ENCODE assay signal across 21 cellular contexts in the genomic region with DNA sequence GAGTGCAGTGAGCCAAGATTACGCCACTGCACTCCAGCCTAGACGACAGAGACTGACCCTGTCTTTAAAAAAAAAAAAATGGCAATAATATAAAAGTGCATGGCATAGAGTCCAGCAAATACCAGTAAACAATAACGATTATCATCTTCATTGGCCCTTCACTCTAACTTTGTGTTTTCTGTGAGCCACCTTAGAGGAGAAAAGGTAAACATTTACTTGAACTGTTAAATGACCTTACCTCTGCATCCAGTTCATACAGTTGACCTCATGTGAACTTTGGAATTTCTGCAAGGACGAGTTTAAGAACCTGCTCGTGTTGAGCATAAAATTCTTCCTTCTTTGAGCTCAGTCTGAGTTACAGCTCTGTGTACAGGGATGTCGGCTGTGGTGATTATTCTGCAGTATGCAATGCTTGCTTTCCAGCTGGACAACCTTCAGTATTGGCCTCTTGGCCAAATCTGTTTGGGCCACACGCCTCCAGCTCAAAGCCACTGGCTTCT. TPM values are rescaled to one million over a fixed set of nuclear protein-coding genes. Genes with fewer than 3 reads are reported as not detected.
DNase-seq lines count a peak whose midpoint lies in the region; ATAC-seq and TF ChIP-seq lines count a peak whose summit lies in the region.
"Had no signal": no experiment of that assay in that cellular context is flagged by ENCODE, and none has a peak within 500 bp of the region (broad histone marks: within the 10 kb centered on the region; RNA-seq: fewer than 3 reads in every experiment).

No MANE protein-coding gene starts in this region.

- H3K4me1 ChIP-seq in IMR-90 (ENCODE audit: control insufficient read depth, insufficient read depth, low read length): peaks cover 16% of the 10 kb centered on the region
- peaks cover 5% of the 10 kb centered on the region for H3K4me1 ChIP-seq in fibroblast of lung (ENCODE audit: control insufficient read depth, extremely low read depth, insufficient read depth, low read length)
- peaks cover 5 to 42% (median 35%) of the 10 kb centered on the region in 4 donors for H3K4me1 ChIP-seq in liver (ENCODE audit: control insufficient read depth in 4 of 4, insufficient read depth in 4 of 4, low read length in 3 of 4)
- peaks cover 26 to 57% (median 44%) of the 10 kb centered on the region in 4 donors for H3K4me1 ChIP-seq in stomach

- H3K9me3 ChIP-seq in IMR-90 (ENCODE audit: control insufficient read depth, insufficient read depth, low read length) (no peaks in the 10 kb centered on the region), fibroblast of lung (ENCODE audit: control insufficient read depth, insufficient read depth, low read depth, low read length) (no peaks in the 10 kb centered on the region), liver (ENCODE audit: control insufficient read depth in 4 of 4, low read length in 3 of 4) (no peaks in the 10 kb centered on the region), stomach (no peaks in the 10 kb centered on the region)
- H3K9me3 ChIP-seq: mucosa of descending colon had no signal

- BruUV-seq in IMR-90 (replicated peaks; lab: Mats Ljungman, UMichigan): no TSS peak

- H4K5ac ChIP-seq in IMR-90 (ENCODE audit: low read depth, low read length): no peak overlapping the region

- H2BK15ac ChIP-seq in IMR-90 (ENCODE audit: low read depth, low read length): no peak overlapping the region

- in situ Hi-C loops in IMR-90 (cut with MboI; ENCODE audit: low sequenced_read_pairs): loop anchor here (25.0 kb wide), 1 partner anchor 502 kb away; no protein-coding TSS in a partner anchor

- TF ChIP-seq CTCF in IMR-90 (conservative IDR thresholded peaks at IDR 0.05; ENCODE audit: low read depth, low read length) (no peak), fibroblast of lung (conservative IDR thresholded peaks at IDR 0.05 in 1 of 2, IDR thresholded peaks at IDR 0.05 in 1 of 2; ENCODE audit: low read depth in 1 of 2, low read length in 2 of 2) (no peak), liver (IDR thresholded peaks at IDR 0.05; ENCODE audit: low read depth, low read length, missing input control) (no peak), stomach (IDR thresholded peaks at IDR 0.05) (no peak), CD14-positive monocyte (IDR thresholded peaks at IDR 0.05) (no peak)

- no peak overlapping the region for H2BK5ac ChIP-seq in IMR-90 (ENCODE audit: low read depth, low read length, poor library complexity, severe bottlenecking)

- H3K79me1 ChIP-seq in IMR-90 (ENCODE audit: low read depth in 1 of 2, low read length in 2 of 2): peaks cover 14 to 36% of the 10 kb centered on the region in 2 experiments

- H3K4me1 Mint-ChIP-seq in CD14-positive monocyte: peaks cover 26% of the 10 kb centered on the region

- no peak overlapping the region for H4K91ac ChIP-seq in IMR-90 (ENCODE audit: insufficient read depth, low read depth, low read length)

- H3K27ac ChIP-seq in IMR-90 (ENCODE audit: insufficient read depth, low read length) (no peak overlapping the region), fibroblast of lung (ENCODE audit: insufficient read depth, low read length) (no peak overlapping the region), liver (ENCODE audit: low read depth in 1 of 2, low read length in 2 of 2) (peak overlapping the region in 1 of 2 donors; percentile 30), stomach (peak overlapping the region in 4 of 5 donors; percentile 16 to 84 (median 38))

- H3K27ac Mint-ChIP-seq in CD14-positive monocyte: peak overlapping the region in 2 of 7 donors; percentile 40 to 74

- DNase-seq in IMR-90: peak; percentile 43
- DNase-seq in fibroblast of lung (ENCODE audit: low read depth in 2 of 2): peak; percentile 29 to 52
- DNase-seq in stomach: no peak
- no peak for DNase-seq in CD14-positive monocyte (ENCODE audit: low spot score)
- DNase-seq: activated CD4-positive, CD25-positive, alpha-beta regulatory T cell treated with anti-CD3 and anti-CD28 coated beads, Interleukin-2, amount 50 U/mL, for 72 hours; activated CD8-positive, alpha-beta memory T cell treated with anti-CD3 and anti-CD28 coated beads for 24 hours; AML-193; mucosa of descending colon; NCI-H1105 treated with DMSO at 0.1 percent for 48 hours; NCI-H526 treated with DMSO at 0.1 percent for 48 hours; nucleus accumbens; small intestine; stimulated activated CD4-positive, alpha-beta T cell treated with anti-CD3 and anti-CD28 coated beads, Interleukin-4, amount 100 ng/mL, for 24 hours; T-helper 9 cell had no signal

- no peak for TF ChIP-seq EP300 in stomach (IDR thresholded peaks at IDR 0.05)

- H3K36me3 ChIP-seq in IMR-90 (ENCODE audit: control insufficient read depth, insufficient read depth, low read length) (peaks cover 2% of the 10 kb centered on the region; the same call in 1 of the 2 replicates), fibroblast of lung (ENCODE audit: control insufficient read depth, insufficient read depth, low read length) (no peaks in the 10 kb centered on the region), liver (ENCODE audit: control insufficient read depth in 4 of 4, insufficient read depth in 3 of 4, low read depth in 1 of 4, low read length in 3 of 4) (peaks cover 4 to 49% (median 29%) of the 10 kb centered on the region in 4 donors), stomach (peaks cover 0 to 44% (median 20%) of the 10 kb centered on the region in 4 donors)

- H3K4me2 ChIP-seq in IMR-90 (ENCODE audit: low read depth, low read length) (no peak overlapping the region), fibroblast of lung (ENCODE audit: extremely low read depth, insufficient read depth, low read length) (no peak overlapping the region)

- POLR2A ChIA-PET in IMR-90 (lab: Charles Lee; ENCODE audit: unreplicated experiment): no interaction called here

- H3K4me3 ChIP-seq in IMR-90 (ENCODE audit: insufficient read depth, low read depth, low read length) (no peak overlapping the region), fibroblast of lung (replicated peaks in 1 of 4; ENCODE audit: control extremely low read depth in 1 of 4, insufficient read depth in 1 of 4, low read depth in 3 of 4, low read length in 4 of 4) (no peak overlapping the region), liver (ENCODE audit: low read depth in 1 of 3, low read length in 3 of 3) (no peak overlapping the region), stomach (no peak overlapping the region)
- H3K4me3 ChIP-seq: mucosa of descending colon had no signal

- no peak overlapping the region for H3K56ac ChIP-seq in IMR-90 (ENCODE audit: extremely low read depth, insufficient read depth, low read length)

- dilution Hi-C loops in IMR-90 (cut with HindIII; ENCODE audit: low sequenced_read_pairs, unreplicated experiment): no loop called here

- H3K9ac ChIP-seq in IMR-90 (ENCODE audit: low read depth, low read length) (no peak overlapping the region), fibroblast of lung (ENCODE audit: insufficient read depth, low read length) (no peak overlapping the region), liver (ENCODE audit: low read depth in 1 of 2, low read length in 2 of 2) (no peak overlapping the region)

- intact Hi-C loops in IMR-90 (cut with micrococcal nuclease): no loop called here
- intact Hi-C loops in stomach (cut with DNase I; ENCODE audit: low total_unique reads): no loop called here
- intact Hi-C loops in CD14-positive monocyte (cut with micrococcal nuclease): loop anchor here (5.0 kb wide), 2 partner anchors 32 to 37 kb away; no protein-coding TSS in a partner anchor

- H3K9me3 Mint-ChIP-seq in CD14-positive monocyte: no peaks in the 10 kb centered on the region

- H3K23ac ChIP-seq in IMR-90 (ENCODE audit: low read depth, low read length): no peak overlapping the region

- 0 out of 2 replicates have a peak overlapping the region, but pooled peaks have one; percentile 14 for H3K14ac ChIP-seq in IMR-90 (replicated peaks; ENCODE audit: low read depth, low read length)

- H3K18ac ChIP-seq in IMR-90 (ENCODE audit: low read depth, low read length): no peak overlapping the region

- 0 out of 2 replicates have a peak overlapping the region, but pooled peaks have one; percentile 1 for H2BK120ac ChIP-seq in IMR-90 (ENCODE audit: low read depth, low read length)

- H3K4ac ChIP-seq in IMR-90 (ENCODE audit: low read depth, low read length): no peak overlapping the region

- ATAC-seq in IMR-90 (ENCODE audit: low read depth): peak; percentile 83
- ATAC-seq in GM21423 (IDR thresholded peaks at IDR 0.05; ENCODE audit: unreplicated experiment): no peak
- ATAC-seq in GM19395 (IDR thresholded peaks at IDR 0.05; ENCODE audit: unreplicated experiment): no peak
- ATAC-seq: mucosa of descending colon had no signal

- H3K27me3 Mint-ChIP-seq in CD14-positive monocyte (ENCODE audit: low read depth in 3 of 3): peaks cover 0 to 2% (median 0%) of the 10 kb centered on the region in 3 donors

- no peak overlapping the region for H3K4me3 Mint-ChIP-seq in CD14-positive monocyte

- no peak overlapping the region; the same call in 1 of the 2 replicates for H2AK5ac ChIP-seq in IMR-90 (ENCODE audit: low read depth, low read length)

- CTCF ChIA-PET in IMR-90 (lab: Yijun Ruan, JAX): interaction anchor here (0.6 kb wide), 1 partner anchor 107 kb away, joined by 3 read pairs; no protein-coding TSS in a partner anchor

- H4K20me1 ChIP-seq in IMR-90 (ENCODE audit: insufficient read depth, low read length) (no peaks in the 10 kb centered on the region), fibroblast of lung (ENCODE audit: control insufficient read depth, extremely low read depth, insufficient read depth, low read length) (no peaks in the 10 kb centered on the region)

- peaks cover 13% of the 10 kb centered on the region for H3K9me1 ChIP-seq in IMR-90 (ENCODE audit: insufficient read depth, low read length)

- TF ChIP-seq RAD21 in IMR-90 (IDR thresholded peaks at IDR 0.05; ENCODE audit: low read length): no peak
- no peak for TF ChIP-seq RAD21 in liver (IDR thresholded peaks at IDR 0.05)

- H2AFZ ChIP-seq in IMR-90 (replicated peaks; ENCODE audit: low read length, poor library complexity) (no peak overlapping the region), fibroblast of lung (ENCODE audit: low read length) (no peak overlapping the region)

- TF ChIP-seq POLR2A in IMR-90 (IDR thresholded peaks at IDR 0.05; ENCODE audit: low read depth, low read length) (no peak), stomach (IDR thresholded peaks at IDR 0.05) (no peak)

- WGBS in IMR-90 (ENCODE audit: extremely low coverage in 2 of 2, insufficient read length in 1 of 2), 2 experiments: no CpG with 5 or more reads among the region's 7 CpGs
- WGBS in liver: 31% methylated on average over 7 of the region's 7 CpGs
- 32 to 48% (median 37%) methylated on average over 7 of the region's 7 CpGs for WGBS in stomach, 5 donors

- H2AK9ac ChIP-seq in IMR-90 (replicated peaks; ENCODE audit: low read depth, low read length, poor library complexity): no peak overlapping the region

- H3K36me3 Mint-ChIP-seq in CD14-positive monocyte: peaks cover 55 to 58% of the 10 kb centered on the region in 2 donors

- H3K79me2 ChIP-seq in fibroblast of lung (ENCODE audit: control insufficient read depth, insufficient read depth, low read length): no peaks in the 10 kb centered on the region

- H3K27me3 ChIP-seq in IMR-90 (ENCODE audit: control insufficient read depth, insufficient read depth, low read length) (no peaks in the 10 kb centered on the region), fibroblast of lung (ENCODE audit: control insufficient read depth, insufficient read depth, low read length) (no peaks in the 10 kb centered on the region), liver (ENCODE audit: control insufficient read depth in 4 of 4, insufficient read depth in 4 of 4, low read length in 3 of 4) (no peaks in the 10 kb centered on the region), stomach (no peaks in the 10 kb centered on the region)

- no peak overlapping the region for H2BK20ac ChIP-seq in IMR-90 (ENCODE audit: low read depth, low read length)

- no peak overlapping the region for H4K8ac ChIP-seq in IMR-90 (ENCODE audit: low read depth in 2 of 2, low read length in 2 of 2)

RNA-seq across cellular contexts. Expression of gene RLBP1, which starts 56.6 kb away (rescaled TPM):
- total RNA-seq in IMR-90 (2012; rRNA removed): not detected in 2 replicates
- polyA plus RNA-seq in IMR-90 (2012; rRNA removed): not detected in 2 replicates
- polyA plus RNA-seq in IMR-90 (2012; cell fraction: cytosol; rRNA removed): not detected in 2 replicates
- polyA plus RNA-seq in IMR-90 (2012; cell fraction: nucleus; rRNA removed; ENCODE audit: low replicate concordance): not detected in 2 replicates
- total RNA-seq in fibroblast of lung: not detected in 2 replicates
- polyA plus RNA-seq in fibroblast of lung: not detected in 2 replicates
- polyA plus RNA-seq in fibroblast of lung (2012): not detected in 2 replicates
- not detected in 2 replicates for polyA minus RNA-seq in fibroblast of lung (ENCODE audit: low replicate concordance)
- not detected for total RNA-seq in liver
- polyA plus RNA-seq in liver: under 1 TPM in 1 of 2 donors, not detected in 1; 0.17 TPM
- 1 to 10 TPM in 1 of 5 donors, not detected in 4; 1.3 TPM for total RNA-seq in stomach
- polyA plus RNA-seq in stomach: under 1 TPM in 1 of 3 donors, not detected in 2; 0.13 TPM
- polyA plus RNA-seq in CD14-positive monocyte: not detected
- total RNA-seq: bronchial epithelial cell, LHCN-M2, subcutaneous adipose tissue had no signal
- polyA plus RNA-seq: esophagus had no signal

Comparison
In these comparisons a context has a peak if more than half of its experiments do, and no peak if none do; other contexts are left out.
1. DNase-seq: peak in IMR-90 (single experiment) and fibroblast of lung (2 of 2); none in stomach (single experiment) and CD14-positive monocyte (single experiment).
2. H3K27ac ChIP-seq: peak in stomach (4 of 5); none in IMR-90 (single experiment) and fibroblast of lung (single experiment).
3. intact Hi-C loops: an anchor here in CD14-positive monocyte (5.0 kb wide); none called in IMR-90 and stomach.